ENCODE assay signal across 8 cellular contexts in the genomic region with DNA sequence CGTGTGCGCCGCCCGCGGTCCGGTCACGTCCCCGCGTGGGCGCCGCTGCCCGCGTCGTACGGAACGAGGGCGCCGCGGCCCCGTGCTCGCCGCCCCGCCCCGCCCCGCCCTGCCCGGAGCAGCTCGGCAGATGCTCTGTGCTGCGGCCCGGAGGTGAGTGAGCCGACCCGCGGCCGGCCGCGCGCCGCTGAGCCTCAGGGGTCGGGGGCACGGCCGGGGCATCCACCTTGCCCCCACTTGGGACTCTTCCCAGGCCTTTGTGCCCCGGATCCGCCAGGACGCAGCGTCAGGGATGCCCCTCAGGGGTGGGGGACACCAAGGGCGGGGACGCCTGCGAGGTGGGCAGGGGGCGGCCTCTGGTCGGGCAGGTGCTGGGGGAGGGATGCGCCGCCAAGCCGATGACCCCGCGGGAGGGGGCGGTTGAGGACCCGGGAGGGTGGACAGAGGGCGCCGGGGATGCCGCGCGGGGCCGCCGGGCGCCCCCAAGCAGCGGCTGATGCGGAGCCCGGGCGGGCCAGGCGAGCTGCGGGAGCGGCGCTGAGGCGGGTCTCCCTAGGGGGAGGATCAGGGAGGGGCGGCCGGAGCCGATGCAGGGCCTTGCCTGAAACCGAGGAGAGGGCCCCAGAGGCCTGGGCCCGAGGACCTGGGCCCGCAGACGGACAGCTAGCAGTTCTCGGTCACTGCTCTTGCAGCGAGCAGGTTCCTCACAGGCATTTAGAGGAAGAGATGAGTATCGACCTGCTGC. TPM values are rescaled to one million over a fixed set of nuclear protein-coding genes. Genes with fewer than 3 reads are reported as not detected.
DNase-seq lines count a peak whose midpoint lies in the region; ATAC-seq and TF ChIP-seq lines count a peak whose summit lies in the region.

A gene (plus strand): TSS at position 102 of the 745 bp plus-strand sequence. CDS start 25,177 bp downstream, outside the sequence.

- H3K36me3 ChIP-seq in HAP-1 (replicated peaks) (no peaks in the 10 kb centered on the region; the same call in 1 of the 2 replicates), Peyer's patch (no peaks in the 10 kb centered on the region), mammary epithelial cell (ENCODE audit: insufficient read depth, low read length) (no peaks in the 10 kb centered on the region)

- H4K20me1 ChIP-seq in mammary epithelial cell (ENCODE audit: insufficient read depth, low read length): no peaks in the 10 kb centered on the region

- peak; percentile 44 for DNase-seq in EH (ENCODE audit: low read depth)
- peak; percentile 22 to 77 for DNase-seq in HAP-1 (ENCODE audit: low spot score in 2 of 2)
- peak in 2 of 3 donors; percentile 53 to 56 for DNase-seq in Peyer's patch
- DNase-seq in mammary epithelial cell: no peak
- DNase-seq in stimulated activated CD8-positive, alpha-beta memory T cell treated with anti-CD3 and anti-CD28 coated beads, Interleukin-4, amount 100 ng/mL, for 48 hours: peak; percentile 31
- no peak for DNase-seq in SHP77 treated with DMSO at 0.1 percent for 48 hours (lab: John Stamatoyannopoulos, UW)

- ATAC-seq in HG03460 (IDR thresholded peaks at IDR 0.05; ENCODE audit: unreplicated experiment): no peak

- CTCF ChIA-PET in mammary epithelial cell (lab: Charles Lee; ENCODE audit: low non-redundant PET): no interaction called here

- BruUV-seq in mammary epithelial cell (replicated peaks; lab: Mats Ljungman, UMichigan): no TSS peak

- H3K9me3 ChIP-seq in HAP-1 (no peaks in the 10 kb centered on the region), Peyer's patch (no peaks in the 10 kb centered on the region), mammary epithelial cell (replicated peaks; ENCODE audit: insufficient read depth, low read length) (no peaks in the 10 kb centered on the region)

- no peak within 1 kb of the TSS for H3K9ac ChIP-seq in mammary epithelial cell (ENCODE audit: insufficient read depth, low read length)

- TF ChIP-seq CTCF in Peyer's patch (IDR thresholded peaks at IDR 0.05): no peak
- no peak for TF ChIP-seq CTCF in mammary epithelial cell (conservative IDR thresholded peaks at IDR 0.05 in 1 of 2, IDR thresholded peaks at IDR 0.05 in 1 of 2; ENCODE audit: extremely low read depth in 1 of 2, insufficient read depth in 1 of 2, low read depth in 1 of 2, low read length in 2 of 2)

- dilution Hi-C loops in mammary epithelial cell (cut with HindIII; ENCODE audit: low sequenced_read_pairs): no loop called here

- H3K4me2 ChIP-seq in mammary epithelial cell (ENCODE audit: insufficient read depth, low read depth, low read length): peak within 1 kb of the TSS; percentile 98

- TF ChIP-seq POLR2A in Peyer's patch (IDR thresholded peaks at IDR 0.05): no peak

- H3K27me3 ChIP-seq in HAP-1 (ENCODE audit: low read depth): no peaks in the 10 kb centered on the region
- no peaks in the 10 kb centered on the region for H3K27me3 ChIP-seq in Peyer's patch
- H3K27me3 ChIP-seq in mammary epithelial cell (ENCODE audit: insufficient read depth, low read length): no peaks in the 10 kb centered on the region
- no peaks in the 10 kb centered on the region for H3K27me3 ChIP-seq in layer of hippocampus (ENCODE audit: control insufficient read depth, insufficient read depth, low read length)

- WGBS in mammary epithelial cell (ENCODE audit: low coverage, missing lambda C conversion rate): no CpG with 5 or more reads among the region's 83 CpGs

- H2AFZ ChIP-seq in mammary epithelial cell (ENCODE audit: low read depth, low read length): peak within 1 kb of the TSS; percentile 97

- intact Hi-C loops in mammary epithelial cell (cut with micrococcal nuclease): loop anchor here (5.0 kb wide), 1 partner anchor 72 kb away; a partner anchor contains a TSS

- in situ Hi-C loops in HAP-1 (cut with MboI; ENCODE audit: low sequenced_read_pairs) (no loop called here), mammary epithelial cell (cut with MboI; ENCODE audit: low sequenced_read_pairs in 2 of 2) (no loop called here)

- H3K4me3 ChIP-seq in HAP-1 (peak within 1 kb of the TSS; percentile 75), Peyer's patch (peak within 1 kb of the TSS; percentile 41 to 78 (median 67)), mammary epithelial cell (replicated peaks in 1 of 3; ENCODE audit: insufficient read depth in 1 of 3, low read depth in 2 of 3, low read length in 3 of 3) (peak within 1 kb of the TSS; percentile 43 to 55 (median 55))

- H3K4me1 ChIP-seq in HAP-1: peaks cover 16% of the 10 kb centered on the region
- peaks cover 4 to 16% (median 6%) of the 10 kb centered on the region in 4 donors for H3K4me1 ChIP-seq in Peyer's patch
- H3K4me1 ChIP-seq in mammary epithelial cell (ENCODE audit: insufficient read depth, low read length): peaks cover 10% of the 10 kb centered on the region

- H3K27ac ChIP-seq in Peyer's patch (peak within 1 kb of the TSS in 2 of 4 donors; percentile 58 to 63), mammary epithelial cell (ENCODE audit: insufficient read depth, low read depth, low read length) (no peak within 1 kb of the TSS), layer of hippocampus (ENCODE audit: low read depth, low read length) (peak within 1 kb of the TSS; percentile 81)

- H3K79me2 ChIP-seq in mammary epithelial cell (ENCODE audit: insufficient read depth, low read length): no peaks in the 10 kb centered on the region

RNA-seq across cellular contexts. Expression of the gene that starts here (rescaled TPM):
- total RNA-seq in Peyer's patch (1 to 10 TPM in 2 of 4 donors, under 1 TPM in 2; 0.35 to 3.5 (median 1.9) TPM), mammary epithelial cell (10 to 100 TPM in 1 of 2 donors, 1 to 10 TPM in 1; 2.0 to 12.0 TPM)
- 0.75 TPM for polyA plus RNA-seq in mammary epithelial cell
- not detected for polyA minus RNA-seq in mammary epithelial cell

Comparison
In these comparisons a context has a peak if more than half of its experiments do, and no peak if none do; other contexts are left out.
1. DNase-seq: peak in EH (single experiment), HAP-1 (2 of 2), Peyer's patch (2 of 3) and stimulated activated CD8-positive, alpha-beta memory T cell treated with anti-CD3 and anti-CD28 coated beads, Interleukin-4, amount 100 ng/mL, for 48 hours (single experiment); none in mammary epithelial cell (single experiment) and SHP77 treated with DMSO at 0.1 percent for 48 hours (single experiment).
2. Peak in every context shown above with its lines, with median percentiles within 50 percentile points of each other: H3K4me3 ChIP-seq.